ENCODE assay signal across 8 cellular contexts in the genomic region with DNA sequence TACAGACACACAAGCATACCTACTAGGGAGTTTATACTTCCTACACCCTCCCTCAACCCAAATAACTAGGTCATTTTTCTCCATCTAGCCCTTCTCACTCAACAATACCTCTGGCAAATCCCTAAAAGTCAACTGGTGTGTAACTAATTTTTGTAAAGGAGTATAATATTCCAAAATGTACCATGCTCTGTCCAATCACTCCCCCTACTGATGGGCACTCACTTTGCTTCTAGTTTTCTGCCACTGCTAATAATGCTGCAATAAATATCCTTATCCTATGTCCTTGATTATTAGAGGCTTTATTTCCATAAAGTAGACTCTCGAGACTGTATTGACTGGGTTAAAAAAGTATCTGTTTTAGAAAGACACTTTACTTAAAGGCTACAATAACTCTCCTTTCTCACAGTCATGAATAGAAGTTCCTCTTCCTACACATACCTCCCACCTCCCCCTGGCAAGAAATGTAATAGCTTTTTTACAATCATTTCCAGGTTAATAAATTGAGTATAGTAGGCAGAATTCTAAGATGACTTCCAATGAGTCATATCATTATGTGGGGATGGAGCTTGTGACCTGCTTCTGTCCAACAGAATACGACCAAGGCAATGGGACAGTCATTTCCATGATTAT. TPM values are rescaled to one million over a fixed set of nuclear protein-coding genes. Genes with fewer than 3 reads are reported as not detected.
DNase-seq lines count a peak whose midpoint lies in the region; ATAC-seq, FAIRE-seq and TF ChIP-seq lines count a peak whose summit lies in the region.

No MANE protein-coding gene starts in this region.

- CTCF ChIA-PET in MCF 10A (lab: Yijun Ruan, JAX), result interaction anchor here (0.6 to 7.4 kb wide), 33 partner anchors 9 to 1251 kb away, joined by 3 to 130 read pairs (median 4); no protein-coding TSS in a partner anchor

- TF ChIP-seq EP300 in Ishikawa (IDR thresholded peaks at IDR 0.05; ENCODE audit: borderline replicate concordance), result no peak

- peak; percentile 74 for TF ChIP-seq RAD21 in Ishikawa (IDR thresholded peaks at IDR 0.05; ENCODE audit: low read depth)

- H3K4me3 Mint-ChIP-seq in MCF 10A (ENCODE audit: unreplicated experiment) (no peak overlapping the region), mesothelial cell of epicardium (no peak overlapping the region)

- H3K9me3 Mint-ChIP-seq in MCF 10A (ENCODE audit: unreplicated experiment) (no peaks in the 10 kb centered on the region), mesothelial cell of epicardium (no peaks in the 10 kb centered on the region)

- POLR2A ChIA-PET in MCF 10A (lab: Yijun Ruan, JAX), result interaction anchor here (0.6 to 0.8 kb wide), 2 partner anchors 152 to 928 kb away, joined by 3 read pairs; no protein-coding TSS in a partner anchor

- intact Hi-C loops in MCF 10A (cut with micrococcal nuclease), result loop anchor here (1.0 to 5.0 kb wide), 5 partner anchors 95 to 863 kb away; partner anchors contain the start of gene RYBP

- H3K36me3 Mint-ChIP-seq in MCF 10A (ENCODE audit: insufficient read depth, unreplicated experiment), result peaks cover 9% of the 10 kb centered on the region
- H3K36me3 Mint-ChIP-seq in mesothelial cell of epicardium, result peaks cover 5% of the 10 kb centered on the region

- H3K27me3 Mint-ChIP-seq in MCF 10A (ENCODE audit: insufficient read depth, unreplicated experiment) (no peaks in the 10 kb centered on the region), mesothelial cell of epicardium (ENCODE audit: low read depth) (no peaks in the 10 kb centered on the region)

- ATAC-seq in HG03135 (IDR thresholded peaks at IDR 0.05; ENCODE audit: unreplicated experiment) (no peak), HG03565 (IDR thresholded peaks at IDR 0.05; ENCODE audit: unreplicated experiment) (no peak)

- H3K4me1 Mint-ChIP-seq in MCF 10A (ENCODE audit: insufficient read depth, unreplicated experiment), result peaks cover 6% of the 10 kb centered on the region
- H3K4me1 Mint-ChIP-seq in mesothelial cell of epicardium, result peaks cover 7% of the 10 kb centered on the region

- H3K27ac Mint-ChIP-seq in MCF 10A (ENCODE audit: low read depth, unreplicated experiment), result no peak overlapping the region
- no peak overlapping the region for H3K27ac Mint-ChIP-seq in mesothelial cell of epicardium

- BruUV-seq in MCF 10A (replicated peaks; lab: Mats Ljungman, UMichigan), result no TSS peak

- TF ChIP-seq CTCF in D721Med (IDR thresholded peaks at IDR 0.05; ENCODE audit: insufficient read depth, missing control alignments) (peak; percentile 74), MCF 10A (IDR thresholded peaks at IDR 0.05; ENCODE audit: unreplicated experiment) (peak; percentile 80), mesothelial cell of epicardium (IDR thresholded peaks at IDR 0.05; ENCODE audit: unreplicated experiment) (peak; percentile 30)

- FAIRE-seq in D721Med (lab: Jason Lieb, UNC), result peak; percentile 48

- no peak for DNase-seq in D721Med (ENCODE audit: insufficient read length, low spot score)
- peak; percentile 37 for DNase-seq in MCF 10A (ENCODE audit: unreplicated experiment)
- DNase-seq in mesothelial cell of epicardium (ENCODE audit: low spot score in 2 of 2, unreplicated experiment in 2 of 2), result no peak
- DNase-seq in GF-D8 (lab: John Stamatoyannopoulos, UW), result no peak
- no peak for DNase-seq in activated T-cell treated with anti-CD3 and anti-CD28 coated beads for 4 hours

TF ChIP-seq in Ishikawa, 13 proteins besides CTCF, POLR2A, EP300 and RAD21:
- TF ChIP-seq TAF1 (IDR thresholded peaks at IDR 0.05; ENCODE audit: low read depth) (no peak), ZBTB7A (IDR thresholded peaks at IDR 0.05; ENCODE audit: low read depth) (no peak)
- TF ChIP-seq, protein P1, sequence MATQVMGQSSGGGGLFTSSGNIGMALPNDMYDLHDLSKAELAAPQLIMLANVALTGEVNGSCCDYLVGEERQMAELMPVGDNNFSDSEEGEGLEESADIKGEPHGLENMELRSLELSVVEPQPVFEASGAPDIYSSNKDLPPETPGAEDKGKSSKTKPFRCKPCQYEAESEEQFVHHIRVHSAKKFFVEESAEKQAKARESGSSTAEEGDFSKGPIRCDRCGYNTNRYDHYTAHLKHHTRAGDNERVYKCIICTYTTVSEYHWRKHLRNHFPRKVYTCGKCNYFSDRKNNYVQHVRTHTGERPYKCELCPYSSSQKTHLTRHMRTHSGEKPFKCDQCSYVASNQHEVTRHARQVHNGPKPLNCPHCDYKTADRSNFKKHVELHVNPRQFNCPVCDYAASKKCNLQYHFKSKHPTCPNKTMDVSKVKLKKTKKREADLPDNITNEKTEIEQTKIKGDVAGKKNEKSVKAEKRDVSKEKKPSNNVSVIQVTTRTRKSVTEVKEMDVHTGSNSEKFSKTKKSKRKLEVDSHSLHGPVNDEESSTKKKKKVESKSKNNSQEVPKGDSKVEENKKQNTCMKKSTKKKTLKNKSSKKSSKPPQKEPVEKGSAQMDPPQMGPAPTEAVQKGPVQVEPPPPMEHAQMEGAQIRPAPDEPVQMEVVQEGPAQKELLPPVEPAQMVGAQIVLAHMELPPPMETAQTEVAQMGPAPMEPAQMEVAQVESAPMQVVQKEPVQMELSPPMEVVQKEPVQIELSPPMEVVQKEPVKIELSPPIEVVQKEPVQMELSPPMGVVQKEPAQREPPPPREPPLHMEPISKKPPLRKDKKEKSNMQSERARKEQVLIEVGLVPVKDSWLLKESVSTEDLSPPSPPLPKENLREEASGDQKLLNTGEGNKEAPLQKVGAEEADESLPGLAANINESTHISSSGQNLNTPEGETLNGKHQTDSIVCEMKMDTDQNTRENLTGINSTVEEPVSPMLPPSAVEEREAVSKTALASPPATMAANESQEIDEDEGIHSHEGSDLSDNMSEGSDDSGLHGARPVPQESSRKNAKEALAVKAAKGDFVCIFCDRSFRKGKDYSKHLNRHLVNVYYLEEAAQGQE (IDR thresholded peaks at IDR 0.05; ENCODE audit: low read depth), result no peak
- TF ChIP-seq, protein P2, sequence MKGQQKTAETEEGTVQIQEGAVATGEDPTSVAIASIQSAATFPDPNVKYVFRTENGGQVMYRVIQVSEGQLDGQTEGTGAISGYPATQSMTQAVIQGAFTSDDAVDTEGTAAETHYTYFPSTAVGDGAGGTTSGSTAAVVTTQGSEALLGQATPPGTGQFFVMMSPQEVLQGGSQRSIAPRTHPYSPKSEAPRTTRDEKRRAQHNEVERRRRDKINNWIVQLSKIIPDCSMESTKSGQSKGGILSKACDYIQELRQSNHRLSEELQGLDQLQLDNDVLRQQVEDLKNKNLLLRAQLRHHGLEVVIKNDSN (IDR thresholded peaks at IDR 0.05), result no peak

RNA-seq across cellular contexts. Expression of gene SHQ1, which starts 30.0 kb away (rescaled TPM):
- total RNA-seq in MCF 10A (2022) (17.4 and 30.4 TPM in 2 replicates), mesothelial cell of epicardium (17.0 to 22.0 TPM (median 18.6 TPM) in 3 replicates)

Comparison
In these comparisons a context has a peak if more than half of its experiments do, and no peak if none do; other contexts are left out.
1. CTCF ChIP-seq: peak in every context shown above with its lines; median percentile 80 in MCF 10A; 74 in D721Med; 30 in mesothelial cell of epicardium.